In the genomic region with DNA sequence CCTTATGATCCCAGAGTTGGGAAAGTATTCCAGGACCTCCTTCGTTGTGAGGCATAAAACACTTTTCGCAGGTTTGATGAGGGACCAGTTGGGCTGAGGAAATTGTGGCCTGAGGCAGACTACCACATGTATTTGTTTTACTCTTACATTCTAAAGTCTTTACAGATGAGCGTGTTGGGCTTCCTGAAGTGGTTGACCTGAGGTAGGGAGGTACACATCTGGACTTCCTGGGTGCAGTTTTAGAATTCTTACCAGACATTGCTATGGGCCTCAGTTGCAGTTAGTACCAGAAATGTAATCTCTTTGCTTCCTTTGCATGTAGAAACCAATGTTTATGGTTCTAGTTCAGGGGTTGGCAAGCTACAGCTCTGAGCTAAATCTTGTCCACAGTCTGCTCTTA, we compare ENCODE assay signal across 11 cellular contexts. TPM values are rescaled to one million over a fixed set of nuclear protein-coding genes. Genes with fewer than 3 reads are reported as not detected.
A peak's percentile ranks its signal among the peaks of the same experiment; 100 is the strongest.
DNase-seq lines count a peak whose midpoint lies in the region; ATAC-seq, FAIRE-seq and TF ChIP-seq lines count a peak whose summit lies in the region.
"Had no signal": no experiment of that assay in that cellular context is flagged by ENCODE, and none has a peak within 500 bp of the region (broad histone marks: within the 10 kb centered on the region; RNA-seq: fewer than 3 reads in every experiment).

No MANE protein-coding gene starts in this region.

- no peak overlapping the region for H3K27ac ChIP-seq in CD4-positive, CD25-positive, alpha-beta regulatory T cell (ENCODE audit: insufficient read depth, low read length, poor library complexity, severe bottlenecking)
- H3K27ac ChIP-seq in muscle layer of colon (ENCODE audit: low read depth, low read length): peak overlapping the region; percentile 59

- no peak for DNase-seq in CD4-positive, CD25-positive, alpha-beta regulatory T cell
- no peak for DNase-seq in GM19239 (ENCODE audit: insufficient read length, low spot score)
- DNase-seq in activated naive CD8-positive, alpha-beta T cell treated with anti-CD3 and anti-CD28 coated beads for 36 hours: no peak
- no peak for DNase-seq in GM20000 (ENCODE audit: low spot score)
- no peak for DNase-seq in DMS153 (lab: John Stamatoyannopoulos, UW)
- DNase-seq: activated CD8-positive, alpha-beta memory T cell treated with anti-CD3 and anti-CD28 coated beads, Interleukin-2, amount 50 U/mL, for 4 hours had no signal

- peak; percentile 8 for FAIRE-seq in GM19239 (lab: Jason Lieb, UNC)

- H3K9ac ChIP-seq in muscle layer of colon (ENCODE audit: low read length): no peak overlapping the region

- H3K4me1 ChIP-seq in CD4-positive, CD25-positive, alpha-beta regulatory T cell (ENCODE audit: control insufficient read depth, insufficient read depth, low read length, poor library complexity, severe bottlenecking): no peaks in the 10 kb centered on the region
- H3K4me1 ChIP-seq in muscle layer of colon (ENCODE audit: insufficient read depth, low read length): peaks cover 46% of the 10 kb centered on the region

- H3K27ac Mint-ChIP-seq in CD4-positive, CD25-positive, alpha-beta regulatory T cell: peak overlapping the region; percentile 30 to 97 (median 76)
- peak overlapping the region; percentile 49 for H3K27ac Mint-ChIP-seq in activated naive CD8-positive, alpha-beta T cell treated with anti-CD3 and anti-CD28 coated beads for 36 hours

- no peaks in the 10 kb centered on the region for H3K9me3 ChIP-seq in CD4-positive, CD25-positive, alpha-beta regulatory T cell (ENCODE audit: control insufficient read depth in 2 of 2, low read length in 2 of 2)
- no peaks in the 10 kb centered on the region for H3K9me3 ChIP-seq in muscle layer of colon (ENCODE audit: low read length)
- H3K9me3 ChIP-seq: MG63 had no signal

- ATAC-seq in CD4-positive, CD25-positive, alpha-beta regulatory T cell (ENCODE audit: low read depth in 2 of 2): no peak
- ATAC-seq in HG02588 (IDR thresholded peaks at IDR 0.05; ENCODE audit: unreplicated experiment): no peak
- no peak for ATAC-seq in GM18858 (IDR thresholded peaks at IDR 0.05; ENCODE audit: unreplicated experiment)
- ATAC-seq: Panc1 had no signal

- no peak overlapping the region for H3K4me3 ChIP-seq in CD4-positive, CD25-positive, alpha-beta regulatory T cell (ENCODE audit: low read depth, low read length)
- peak overlapping the region in 1 of 2 donors; percentile 7 for H3K4me3 ChIP-seq in muscle layer of colon (ENCODE audit: low read depth in 1 of 2, low read length in 2 of 2)
- H3K4me3 ChIP-seq: MG63 had no signal

- no peaks in the 10 kb centered on the region for H3K9me3 Mint-ChIP-seq in CD4-positive, CD25-positive, alpha-beta regulatory T cell
- H3K9me3 Mint-ChIP-seq in activated naive CD8-positive, alpha-beta T cell treated with anti-CD3 and anti-CD28 coated beads for 36 hours: no peaks in the 10 kb centered on the region

- no peak for TF ChIP-seq CTCF in GM20000 (IDR thresholded peaks at IDR 0.05; ENCODE audit: extremely low read depth, missing control alignments)

- H3K36me3 ChIP-seq in CD4-positive, CD25-positive, alpha-beta regulatory T cell (ENCODE audit: control insufficient read depth, insufficient read depth, low read length): peaks cover 96% of the 10 kb centered on the region
- peaks cover 44% of the 10 kb centered on the region for H3K36me3 ChIP-seq in muscle layer of colon (ENCODE audit: insufficient read depth, low read length)

- peaks cover 5 to 26% (median 10%) of the 10 kb centered on the region in 4 donors for H3K4me1 Mint-ChIP-seq in CD4-positive, CD25-positive, alpha-beta regulatory T cell
- H3K4me1 Mint-ChIP-seq in activated naive CD8-positive, alpha-beta T cell treated with anti-CD3 and anti-CD28 coated beads for 36 hours: peaks cover 25% of the 10 kb centered on the region

- peaks cover 50% of the 10 kb centered on the region for H3K36me3 Mint-ChIP-seq in CD4-positive, CD25-positive, alpha-beta regulatory T cell
- H3K36me3 Mint-ChIP-seq in activated naive CD8-positive, alpha-beta T cell treated with anti-CD3 and anti-CD28 coated beads for 36 hours: peaks cover 10% of the 10 kb centered on the region

- H3K27me3 Mint-ChIP-seq in CD4-positive, CD25-positive, alpha-beta regulatory T cell: no peaks in the 10 kb centered on the region
- H3K27me3 Mint-ChIP-seq in activated naive CD8-positive, alpha-beta T cell treated with anti-CD3 and anti-CD28 coated beads for 36 hours: no peaks in the 10 kb centered on the region

- no peaks in the 10 kb centered on the region for H3K27me3 ChIP-seq in CD4-positive, CD25-positive, alpha-beta regulatory T cell (ENCODE audit: control insufficient read depth, insufficient read depth, low read length)
- no peaks in the 10 kb centered on the region for H3K27me3 ChIP-seq in muscle layer of colon (ENCODE audit: control insufficient read depth in 1 of 2, insufficient read depth in 2 of 2, low read length in 2 of 2)
- H3K27me3 ChIP-seq: MG63 had no signal

- H3K4me3 Mint-ChIP-seq in CD4-positive, CD25-positive, alpha-beta regulatory T cell: no peak overlapping the region
- no peak overlapping the region for H3K4me3 Mint-ChIP-seq in activated naive CD8-positive, alpha-beta T cell treated with anti-CD3 and anti-CD28 coated beads for 36 hours

RNA-seq across cellular contexts. Expression of gene COA5, which starts 48.7 kb away (rescaled TPM):
- total RNA-seq in CD4-positive, CD25-positive, alpha-beta regulatory T cell: 20.4 TPM
- 10 to 100 TPM; 32.6 to 40.7 (median 38.6) TPM for polyA plus RNA-seq in CD4-positive, CD25-positive, alpha-beta regulatory T cell
- 10 to 100 TPM; 27.1 to 27.2 TPM for total RNA-seq in activated naive CD8-positive, alpha-beta T cell treated with anti-CD3 and anti-CD28 coated beads for 36 hours

RNA-seq across cellular contexts. Expression of gene UNC50, which starts 48.8 kb away (rescaled TPM):
- 17.8 TPM for total RNA-seq in CD4-positive, CD25-positive, alpha-beta regulatory T cell
- polyA plus RNA-seq in CD4-positive, CD25-positive, alpha-beta regulatory T cell: 10 to 100 TPM; 44.9 to 58.6 (median 48.4) TPM
- 10 to 100 TPM; 29.8 to 30.9 TPM for total RNA-seq in activated naive CD8-positive, alpha-beta T cell treated with anti-CD3 and anti-CD28 coated beads for 36 hours
